ENCODE assay signal across 20 cellular contexts in genomic region chrX:8033175-8033574, GRCh38.
DNase-seq lines count a peak whose midpoint lies in the region; ATAC-seq lines count a peak whose summit lies in the region.
"Had no signal": no experiment of that assay in that cellular context is flagged by ENCODE, and none has a peak within 500 bp of the region (broad histone marks: within the 10 kb centered on the region; RNA-seq: fewer than 3 reads in every experiment).

No MANE protein-coding gene starts in this region.

- H3K9me3 Mint-ChIP-seq in stimulated activated naive B cell treated with anti-CD40 and anti-IgM and Interleukin-4, amounts not matched to agents 10 μg/mL and 1 μg/mL and 100 μg/mL, for 72 hours: no peaks in the 10 kb centered on the region

- no peak overlapping the region for H3K27ac Mint-ChIP-seq in stimulated activated naive B cell treated with anti-CD40 and anti-IgM and Interleukin-4, amounts not matched to agents 10 μg/mL and 1 μg/mL and 100 μg/mL, for 72 hours
- H3K27ac Mint-ChIP-seq: CD4-positive, CD25-positive, alpha-beta regulatory T cell had no signal

- H3K27me3 Mint-ChIP-seq in stimulated activated naive B cell treated with anti-CD40 and anti-IgM and Interleukin-4, amounts not matched to agents 10 μg/mL and 1 μg/mL and 100 μg/mL, for 72 hours: no peaks in the 10 kb centered on the region
- H3K27me3 Mint-ChIP-seq: CD4-positive, CD25-positive, alpha-beta regulatory T cell had no signal

- peaks cover 7 to 9% of the 10 kb centered on the region in 2 donors for H3K4me1 Mint-ChIP-seq in stimulated activated naive B cell treated with anti-CD40 and anti-IgM and Interleukin-4, amounts not matched to agents 10 μg/mL and 1 μg/mL and 100 μg/mL, for 72 hours

- no peak for ATAC-seq in stimulated activated naive CD8-positive, alpha-beta T cell treated with anti-CD3 and anti-CD28 coated beads, Interleukin-15, Interleukin-2, amounts not matched to agents 100 U/mL and 50 U/mL, for 24 hours
- ATAC-seq in stimulated activated naive B cell treated with anti-CD40 and anti-IgM and Interleukin-4, amounts not matched to agents 10 μg/mL and 1 μg/mL and 100 μg/mL, for 72 hours (replicated peaks): no peak
- ATAC-seq: A549 had no signal

- H3K4me3 Mint-ChIP-seq in stimulated activated naive B cell treated with anti-CD40 and anti-IgM and Interleukin-4, amounts not matched to agents 10 μg/mL and 1 μg/mL and 100 μg/mL, for 72 hours: no peak overlapping the region
- H3K4me3 Mint-ChIP-seq: CD4-positive, CD25-positive, alpha-beta regulatory T cell had no signal

- peak; percentile 12 for DNase-seq in NCI-H510A treated with DMSO at 0.1 percent for 48 hours (lab: John Stamatoyannopoulos, UW)
- no peak for DNase-seq in NCI-H510A (lab: John Stamatoyannopoulos, UW)
- peak; percentile 40 for DNase-seq in NCI-H69 (lab: John Stamatoyannopoulos, UW)
- DNase-seq in kidney tubule cell (ENCODE audit: low spot score): peak; percentile 67
- no peak for DNase-seq in stimulated activated naive CD8-positive, alpha-beta T cell treated with anti-CD3 and anti-CD28 coated beads, Interleukin-15, Interleukin-2, amounts not matched to agents 100 U/mL and 50 U/mL, for 24 hours
- no peak for DNase-seq in NCI-H2081 treated with DMSO at 0.1 percent for 48 hours (lab: John Stamatoyannopoulos, UW)
- no peak for DNase-seq in stimulated activated naive B cell treated with anti-CD40 and anti-IgM and Interleukin-4, amounts not matched to agents 10 μg/mL and 1 μg/mL and 100 μg/mL, for 72 hours
- DNase-seq: Caco-2; CD4-positive, CD25-positive, alpha-beta regulatory T cell; EL; GF-D8; Kasumi-1; NCI-H1417 treated with DMSO at 0.1 percent for 48 hours; NCI-H1930; NCI-H2171; NCI-H345; NCI-H526; OCI-M1; SJCRH30 had no signal

- H3K36me3 Mint-ChIP-seq in stimulated activated naive B cell treated with anti-CD40 and anti-IgM and Interleukin-4, amounts not matched to agents 10 μg/mL and 1 μg/mL and 100 μg/mL, for 72 hours: no peaks in the 10 kb centered on the region
- H3K36me3 Mint-ChIP-seq: CD4-positive, CD25-positive, alpha-beta regulatory T cell had no signal

Comparison
In these comparisons a context has a peak if more than half of its experiments do, and no peak if none do; other contexts are left out.
1. DNase-seq: peak in NCI-H510A treated with DMSO at 0.1 percent for 48 hours (single experiment), NCI-H69 (single experiment) and kidney tubule cell (single experiment); none in NCI-H510A (single experiment), stimulated activated naive CD8-positive, alpha-beta T cell treated with anti-CD3 and anti-CD28 coated beads, Interleukin-15, Interleukin-2, amounts not matched to agents 100 U/mL and 50 U/mL, for 24 hours (single experiment), NCI-H2081 treated with DMSO at 0.1 percent for 48 hours (single experiment) and stimulated activated naive B cell treated with anti-CD40 and anti-IgM and Interleukin-4, amounts not matched to agents 10 μg/mL and 1 μg/mL and 100 μg/mL, for 72 hours (single experiment).